Comparison of ENCODE assay signal across 30 cellular contexts in genomic region chr14:49187799-49188198, GRCh38.
"Had no signal": no experiment of that assay in that cellular context is flagged by ENCODE, and none has a peak within 500 bp of the region (broad histone marks: within the 10 kb centered on the region; RNA-seq: fewer than 3 reads in every experiment).

No MANE protein-coding gene starts in this region.

- H3K27ac ChIP-seq: colonic mucosa, epithelial cell of prostate, esophagus squamous epithelium, gastrocnemius medialis, heart right ventricle, left lung, lower lobe of right lung had no signal

- H3K36me3 ChIP-seq: colonic mucosa, esophagus squamous epithelium, gastrocnemius medialis, heart right ventricle, left lung, lower lobe of right lung had no signal

- ATAC-seq: effector memory CD8-positive, alpha-beta T cell; esophagus mucosa; gastrocnemius medialis; heart right ventricle; left cardiac atrium; left lung; left ventricle myocardium superior; lower lobe of right lung; mucosa of descending colon had no signal

- H3K4me3 ChIP-seq: colonic mucosa, esophagus squamous epithelium, gastrocnemius medialis, heart right ventricle, left lung, lower lobe of right lung, mucosa of descending colon had no signal

- H3K4me1 Mint-ChIP-seq: immature natural killer cell had no signal

- H3K36me3 Mint-ChIP-seq: immature natural killer cell, mesothelial cell of epicardium, naive B cell had no signal

- H3K4me3 Mint-ChIP-seq: dendritic cell treated with granulocyte-macrophage colony-stimulating factor and Interleukin-4, amounts not matched to agents 40 ng/mL and 50 ng/mL, for 4 days; effector memory CD8-positive, alpha-beta T cell; endodermal cell; immature natural killer cell; mesothelial cell of epicardium; naive B cell had no signal

- H3K4me1 ChIP-seq: colonic mucosa, esophagus squamous epithelium, gastrocnemius medialis, heart right ventricle, left lung, lower lobe of right lung had no signal

- H3K9me3 Mint-ChIP-seq: naive B cell had no signal

- FAIRE-seq: endometrium, kidney had no signal

- H3K27me3 Mint-ChIP-seq: dendritic cell treated with granulocyte-macrophage colony-stimulating factor and Interleukin-4, amounts not matched to agents 40 ng/mL and 50 ng/mL, for 4 days; effector memory CD8-positive, alpha-beta T cell had no signal

- H3K27me3 ChIP-seq: colonic mucosa, esophagus squamous epithelium, gastrocnemius medialis, left lung had no signal

- H3K27ac Mint-ChIP-seq: dendritic cell treated with granulocyte-macrophage colony-stimulating factor and Interleukin-4, amounts not matched to agents 40 ng/mL and 50 ng/mL, for 4 days; effector memory CD8-positive, alpha-beta T cell; endodermal cell; immature natural killer cell; mesothelial cell of epicardium had no signal

- DNase-seq: colonic mucosa; cortex of kidney; effector CD8-positive, alpha-beta T cell; effector memory CD8-positive, alpha-beta T cell; endodermal cell; erythroblast; esophagus squamous epithelium; foreskin fibroblast; foreskin melanocyte; gastrocnemius medialis; glutamatergic neuron; head of caudate nucleus; heart right ventricle; hippocampal formation; immature natural killer cell; islet precursor cell; kidney; kidney glomerular epithelial cell; left cardiac atrium; left ventricle myocardium superior; lower lobe of right lung; mesenchymal stem cell; mucosa of descending colon; naive B cell had no signal

- H3K9me3 ChIP-seq: colonic mucosa, esophagus squamous epithelium, gastrocnemius medialis had no signal
